ENCODE assay signal across 29 cellular contexts in genomic region chr5:90996089-90996488, GRCh38.
"Had no signal": no experiment of that assay in that cellular context is flagged by ENCODE, and none has a peak within 500 bp of the region (broad histone marks: within the 10 kb centered on the region; RNA-seq: fewer than 3 reads in every experiment).

No MANE protein-coding gene starts in this region.

- H3K9me3 ChIP-seq: colonic mucosa, gastrocnemius medialis had no signal

- ATAC-seq: effector memory CD8-positive, alpha-beta T cell; esophagus mucosa; foreskin keratinocyte; gastrocnemius medialis; gastroesophageal sphincter; heart left ventricle; heart right ventricle had no signal

- H3K27ac ChIP-seq: colonic mucosa, coronary artery, dorsolateral prefrontal cortex, epithelial cell of prostate, esophagus muscularis mucosa, esophagus squamous epithelium, foreskin keratinocyte, gastrocnemius medialis, gastroesophageal sphincter, heart left ventricle, heart right ventricle had no signal

- FAIRE-seq: colon, endometrium, endothelial cell of umbilical vein, frontal cortex had no signal

- H3K4me1 Mint-ChIP-seq: endodermal cell had no signal

- DNase-seq: colonic mucosa; cortex of kidney; dermis blood vessel endothelial cell; dorsolateral prefrontal cortex; effector CD4-positive, alpha-beta T cell; effector CD8-positive, alpha-beta T cell; effector memory CD4-positive, alpha-beta T cell; effector memory CD8-positive, alpha-beta T cell; endodermal cell; erythroblast; esophagus squamous epithelium; foreskin fibroblast; foreskin keratinocyte; foreskin melanocyte; gastrocnemius medialis; glutamatergic neuron; head of caudate nucleus; heart left ventricle; heart right ventricle had no signal

- H3K27ac Mint-ChIP-seq: dendritic cell treated with granulocyte-macrophage colony-stimulating factor and Interleukin-4, amounts not matched to agents 40 ng/mL and 50 ng/mL, for 4 days; effector memory CD8-positive, alpha-beta T cell; endodermal cell had no signal

- H3K36me3 ChIP-seq: colonic mucosa, esophagus muscularis mucosa, esophagus squamous epithelium, gastrocnemius medialis, gastroesophageal sphincter, heart left ventricle, heart right ventricle had no signal

- H3K4me3 ChIP-seq: colonic mucosa, coronary artery, dorsolateral prefrontal cortex, esophagus muscularis mucosa, esophagus squamous epithelium, gastrocnemius medialis, gastroesophageal sphincter, heart left ventricle, heart right ventricle had no signal

- H3K4me3 Mint-ChIP-seq: dendritic cell treated with granulocyte-macrophage colony-stimulating factor and Interleukin-4, amounts not matched to agents 40 ng/mL and 50 ng/mL, for 4 days; effector memory CD8-positive, alpha-beta T cell; endodermal cell had no signal

- H3K27me3 Mint-ChIP-seq: dendritic cell treated with granulocyte-macrophage colony-stimulating factor and Interleukin-4, amounts not matched to agents 40 ng/mL and 50 ng/mL, for 4 days had no signal

- H3K4me1 ChIP-seq: colonic mucosa, esophagus muscularis mucosa, esophagus squamous epithelium, foreskin keratinocyte, gastrocnemius medialis, gastroesophageal sphincter, heart left ventricle, heart right ventricle had no signal
